5 cellular contexts compared by ENCODE assay signal in the genomic region with DNA sequence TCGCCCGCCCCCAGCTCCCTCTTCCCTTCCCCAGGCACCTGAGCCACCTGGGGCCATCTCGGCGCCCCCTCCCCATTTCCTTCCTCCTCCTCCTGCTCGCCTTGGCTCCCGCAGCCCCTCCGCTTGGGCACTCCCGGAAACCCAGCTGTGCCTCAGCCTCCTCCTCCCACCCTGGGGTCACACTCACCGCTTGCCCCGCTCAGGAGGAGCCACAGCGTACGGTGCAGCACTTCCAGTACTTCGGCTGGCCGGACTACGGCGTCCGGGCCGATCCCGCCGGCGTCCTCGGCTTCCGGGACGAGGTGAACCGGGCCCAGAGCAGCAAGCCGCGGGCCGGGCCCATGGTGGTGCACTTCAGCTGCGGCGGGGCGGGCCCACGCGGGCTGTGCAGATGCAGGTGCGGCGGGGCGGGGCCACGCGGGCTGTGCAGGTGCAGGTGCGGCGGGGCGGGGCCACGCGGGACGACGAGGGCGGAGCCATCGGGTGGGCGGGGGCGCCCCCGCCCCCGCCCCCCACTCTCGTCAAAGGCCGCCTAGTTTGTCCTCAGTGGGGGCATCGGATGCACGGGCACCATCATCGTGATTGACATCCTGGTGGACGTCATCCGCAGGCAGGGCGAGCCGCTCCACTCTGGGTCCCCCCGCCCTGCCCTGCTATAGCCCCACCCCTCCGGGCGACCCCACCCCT. TPM values are rescaled to one million over a fixed set of nuclear protein-coding genes. Genes with fewer than 3 reads are reported as not detected.
DNase-seq lines count a peak whose midpoint lies in the region; ATAC-seq and TF ChIP-seq lines count a peak whose summit lies in the region.

No MANE protein-coding gene starts in this region.

- intact Hi-C loops in left cardiac atrium (cut with DNase I): no loop called here

- TF ChIP-seq CTCF in VCaP (conservative IDR thresholded peaks at IDR 0.05): no peak

- peak overlapping the region; percentile 96 for H3K27ac ChIP-seq in VCaP

- ATAC-seq in HG02970 (IDR thresholded peaks at IDR 0.05; ENCODE audit: low FRiP score, unreplicated experiment) (peak; percentile 10), left cardiac atrium (peak; percentile 3 to 5)

- DNase-seq in left cardiac atrium (no peak), NCI-H1694 treated with DMSO at 0.1 percent for 48 hours (lab: John Stamatoyannopoulos, UW) (no peak), NCI-H2107 treated with DMSO at 0.1 percent for 48 hours (lab: John Stamatoyannopoulos, UW; ENCODE audit: unreplicated experiment) (no peak)

RNA-seq across cellular contexts. Expression of a gene that starts 5.6 kb away (rescaled TPM):
- not detected for total RNA-seq in left cardiac atrium

RNA-seq across cellular contexts. Expression of a gene that starts 47.4 kb away (rescaled TPM):
- 1 to 10 TPM; 5.3 to 6.1 TPM for total RNA-seq in left cardiac atrium

RNA-seq across cellular contexts. Expression of a gene that starts 48.6 kb away (rescaled TPM):
- total RNA-seq in left cardiac atrium: 10 to 100 TPM; 14.8 to 25.7 TPM

RNA-seq across cellular contexts. Expression of a gene that starts 55.2 kb away (rescaled TPM):
- 10 to 100 TPM; 13.4 to 42.3 TPM for total RNA-seq in left cardiac atrium
